ENCODE assay signal across 22 cellular contexts in the genomic region with DNA sequence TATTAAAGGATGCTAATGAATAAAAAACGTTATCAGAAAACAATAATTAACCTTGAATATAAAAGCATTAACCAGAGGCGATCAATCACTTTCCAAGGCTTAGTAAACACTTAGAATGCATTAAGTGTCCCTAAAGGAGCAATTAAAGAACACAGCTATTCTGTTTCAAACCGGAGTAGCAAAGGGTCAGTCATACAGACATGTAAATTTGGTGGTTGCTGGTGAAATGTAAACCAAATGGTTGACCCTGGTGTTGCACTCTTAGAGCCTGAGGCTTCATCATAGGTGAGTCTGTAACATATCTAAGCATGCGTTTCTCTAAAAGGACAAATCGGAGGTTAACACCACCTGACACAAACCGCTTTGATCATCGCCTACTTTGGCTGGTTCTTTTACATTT.
"Had no signal": no experiment of that assay in that cellular context is flagged by ENCODE, and none has a peak within 500 bp of the region (broad histone marks: within the 10 kb centered on the region; RNA-seq: fewer than 3 reads in every experiment).

No MANE protein-coding gene starts in this region.

- H3K27me3 ChIP-seq: MG63, Peyer's patch had no signal

- DNase-seq: MG63; NCI-H1092; NCI-H1105 treated with DMSO at 0.1 percent for 48 hours; NCI-H1417 treated with DMSO at 0.1 percent for 48 hours; NCI-H1694; NCI-H187 treated with DMSO at 0.1 percent for 48 hours; NCI-H2029 treated with DMSO at 0.1 percent for 48 hours; NCI-H2171 treated with DMSO at 0.1 percent for 48 hours; NCI-H345; NCI-H446 treated with DMSO at 0.1 percent for 48 hours; NCI-H510A treated with DMSO at 0.1 percent for 48 hours; NCI-H82; NK-92 treated with Interleukin-12 subunit alpha and Interleukin-12 subunit beta, amount 100 ng/mL, for 24 hours; OCI-M1; PC-9; Peyer's patch; SHP77 treated with DMSO at 0.1 percent for 48 hours; SJCRH30; T-helper 1 cell; T-helper 17 cell had no signal

- H3K4me1 ChIP-seq: Peyer's patch, SJCRH30 had no signal

- H3K9me3 ChIP-seq: MG63, Peyer's patch, SJCRH30 had no signal

- H3K36me3 ChIP-seq: MG63, Peyer's patch, SJCRH30 had no signal

- H3K27ac ChIP-seq: HL-60, PC-9, Peyer's patch, SJCRH30 had no signal

- H3K4me3 ChIP-seq: K562, MG63, PC-9, Peyer's patch, SJCRH30 had no signal
